8 cellular contexts compared by ENCODE assay signal in genomic region chr3:152268501-152269422, GRCh38. TPM values are rescaled to one million over a fixed set of nuclear protein-coding genes. Genes with fewer than 3 reads are reported as not detected.
DNase-seq lines count a peak whose midpoint lies in the region; ATAC-seq and TF ChIP-seq lines count a peak whose summit lies in the region.

Gene MBNL1 (plus strand): TSS chr3:152268929. CDS start chr3:152300194, 31,265 bp downstream.

- DNase-seq in NCI-H1436 (lab: John Stamatoyannopoulos, UW) (peak; percentile 79), T-cell (peak; percentile 74 to 89 (median 82)), adipocyte (ENCODE audit: low read depth) (peak; percentile 83), cardiac muscle cell (ENCODE audit: low read depth in 1 of 2, low spot score in 1 of 2) (peak; percentile 82 to 87), trophoblast cell (peak; percentile 70 to 79), tibial nerve (ENCODE audit: low spot score in 2 of 2) (peak; percentile 64 to 82)

- peaks cover 10% of the 10 kb centered on the region for H3K79me2 ChIP-seq in trophoblast cell (ENCODE audit: control insufficient read depth, insufficient read depth, low read length, poor library complexity)

- peak within 1 kb of the TSS; percentile 92 for H3K14ac ChIP-seq in trophoblast cell (ENCODE audit: low read length)

- H3K27ac Mint-ChIP-seq in T-cell: peak within 1 kb of the TSS; percentile 94

- WGBS in trophoblast cell (ENCODE audit: extremely low coverage, insufficient coverage, insufficient read length): no CpG with 5 or more reads among the region's 89 CpGs
- 1% methylated on average over 38 to 49 of the region's 89 CpGs for WGBS in tibial nerve, 2 donors

- CTCF ChIA-PET in T-cell (lab: Charles Lee): interaction anchor here (0.6 to 3.1 kb wide), 18 partner anchors 9 to 349 kb away, joined by 3 to 17 read pairs (median 4); no protein-coding TSS in a partner anchor

- H3K4ac ChIP-seq in trophoblast cell (ENCODE audit: low read depth, low read length): peak within 1 kb of the TSS; percentile 66

- H3K4me3 ChIP-seq in GM12875 (ENCODE audit: low read depth, low read length) (peak within 1 kb of the TSS; percentile 79), adipocyte (ENCODE audit: low read length) (peak within 1 kb of the TSS; percentile 92), cardiac muscle cell (peak within 1 kb of the TSS; percentile 79), trophoblast cell (ENCODE audit: low read depth, low read length) (peak within 1 kb of the TSS; percentile 86), tibial nerve (peak within 1 kb of the TSS; percentile 79 to 93 (median 89))

- TF ChIP-seq EP300 in tibial nerve (IDR thresholded peaks at IDR 0.05): peak in 1 of 2 donors; percentile 92

- H3K27me3 Mint-ChIP-seq in T-cell: no peaks in the 10 kb centered on the region

- H3K79me1 ChIP-seq in trophoblast cell (ENCODE audit: low read length): peaks cover 16% of the 10 kb centered on the region

- H3K36me3 ChIP-seq in adipocyte (ENCODE audit: control insufficient read depth, insufficient read depth, low read length, severe bottlenecking) (no peaks in the 10 kb centered on the region), cardiac muscle cell (no peaks in the 10 kb centered on the region), trophoblast cell (ENCODE audit: control insufficient read depth in 1 of 2, insufficient read depth in 2 of 2, low read length in 2 of 2) (no peaks in the 10 kb centered on the region), tibial nerve (no peaks in the 10 kb centered on the region)

- H3K4me1 ChIP-seq in adipocyte (ENCODE audit: control insufficient read depth, insufficient read depth, low read length): peaks cover 60% of the 10 kb centered on the region
- peaks cover 14% of the 10 kb centered on the region for H3K4me1 ChIP-seq in cardiac muscle cell (ENCODE audit: low read depth)
- peaks cover 6 to 7% of the 10 kb centered on the region in 2 experiments for H3K4me1 ChIP-seq in trophoblast cell (ENCODE audit: control insufficient read depth in 1 of 2, insufficient read depth in 2 of 2, low read length in 2 of 2)
- peaks cover 4 to 59% (median 44%) of the 10 kb centered on the region in 4 donors for H3K4me1 ChIP-seq in tibial nerve

- H3K9ac ChIP-seq in adipocyte (ENCODE audit: low read length) (peak within 1 kb of the TSS; percentile 99), trophoblast cell (ENCODE audit: low read length) (peak within 1 kb of the TSS; percentile 94)

- H4K8ac ChIP-seq in trophoblast cell (ENCODE audit: low read depth, low read length): peak within 1 kb of the TSS; percentile 91

- H2BK12ac ChIP-seq in trophoblast cell (ENCODE audit: low read length): no peak within 1 kb of the TSS

- no peaks in the 10 kb centered on the region for H3K9me3 Mint-ChIP-seq in T-cell

- H3K4me3 Mint-ChIP-seq in T-cell: peak within 1 kb of the TSS; percentile 85 to 99 (median 86)

- peak within 1 kb of the TSS; percentile 96 for H2BK120ac ChIP-seq in trophoblast cell (ENCODE audit: insufficient read depth, low read length, poor library complexity)

- peak; percentile 57 to 64 for TF ChIP-seq POLR2A in tibial nerve (IDR thresholded peaks at IDR 0.05)

- H3K36me3 Mint-ChIP-seq in T-cell: peaks cover 24% of the 10 kb centered on the region

- TF ChIP-seq CTCF in GM12875 (IDR thresholded peaks at IDR 0.05; ENCODE audit: borderline replicate concordance, insufficient read depth, low read depth, low read length) (no peak), cardiac muscle cell (IDR thresholded peaks at IDR 0.05; ENCODE audit: low read depth, low read length) (no peak), tibial nerve (IDR thresholded peaks at IDR 0.05) (no peak)

- H3K18ac ChIP-seq in trophoblast cell (ENCODE audit: low read length): peak within 1 kb of the TSS; percentile 68

- peaks cover 62 to 76% (median 63%) of the 10 kb centered on the region in 3 donors for H3K4me1 Mint-ChIP-seq in T-cell

- POLR2A ChIA-PET in T-cell (lab: Charles Lee): interaction anchor here (0.6 to 3.3 kb wide), 40 partner anchors 8 to 1876 kb away, joined by 3 to 51 read pairs (median 5); partner anchors contain the start of gene GPR171 (in 1 of the 2)

- H3K27me3 ChIP-seq in adipocyte (replicated peaks; ENCODE audit: control insufficient read depth, insufficient read depth, low read length): no peaks in the 10 kb centered on the region
- H3K27me3 ChIP-seq in cardiac muscle cell: peaks cover 34% of the 10 kb centered on the region
- no peaks in the 10 kb centered on the region for H3K27me3 ChIP-seq in trophoblast cell (ENCODE audit: insufficient read depth, low read length)
- no peaks in the 10 kb centered on the region for H3K27me3 ChIP-seq in tibial nerve

- no peaks in the 10 kb centered on the region for H3K9me3 ChIP-seq in adipocyte (ENCODE audit: control insufficient read depth, low read length)
- H3K9me3 ChIP-seq in cardiac muscle cell (ENCODE audit: low read depth): no peaks in the 10 kb centered on the region
- H3K9me3 ChIP-seq in trophoblast cell (ENCODE audit: insufficient read depth, low read depth, low read length): no peaks in the 10 kb centered on the region
- H3K9me3 ChIP-seq in tibial nerve: no peaks in the 10 kb centered on the region

- peak within 1 kb of the TSS; percentile 87 for H3K4me2 ChIP-seq in trophoblast cell (ENCODE audit: low read length)

- H3K23ac ChIP-seq in trophoblast cell (ENCODE audit: low read length): no peak within 1 kb of the TSS

- H3K27ac ChIP-seq in cardiac muscle cell (peak within 1 kb of the TSS; percentile 96), trophoblast cell (ENCODE audit: low read depth, low read length) (peak within 1 kb of the TSS; percentile 93), tibial nerve (peak within 1 kb of the TSS; percentile 99 to 100 (median 99))

- H4K12ac ChIP-seq in trophoblast cell (ENCODE audit: low read depth, low read length): peak within 1 kb of the TSS; percentile 90

- peak within 1 kb of the TSS; percentile 77 for H2AFZ ChIP-seq in trophoblast cell (ENCODE audit: insufficient read depth, low read length, poor library complexity)

- no peak within 1 kb of the TSS for H2AK5ac ChIP-seq in trophoblast cell (ENCODE audit: low read length)

- ATAC-seq in HG02759 (IDR thresholded peaks at IDR 0.05; ENCODE audit: unreplicated experiment): peak; percentile 67
- peak; percentile 71 to 80 (median 78) for ATAC-seq in T-cell (replicated peaks in 1 of 4)

- H4K91ac ChIP-seq in trophoblast cell (ENCODE audit: low read depth, low read length): peak within 1 kb of the TSS; percentile 97

- peak within 1 kb of the TSS; percentile 95 for H2BK5ac ChIP-seq in trophoblast cell (ENCODE audit: low read depth, low read length, poor library complexity)

RNA-seq across cellular contexts. Expression of gene MBNL1, which starts in this region (rescaled TPM):
- total RNA-seq in T-cell (100 to 1,000 TPM; 408 to 705 (median 423) TPM), cardiac muscle cell (72.7 and 75.1 TPM in 2 replicates), tibial nerve (100 to 1,000 TPM; 353 to 653 (median 495) TPM)
- polyA plus RNA-seq in cardiac muscle cell: 18.1 and 21.2 TPM in 2 replicates
- 9.2 and 9.7 TPM in 2 replicates for polyA plus RNA-seq in trophoblast cell (2013)

Comparison
In these comparisons a context has a peak if more than half of its experiments do, and no peak if none do; other contexts are left out.
1. Peak in every context shown above with its lines: DNase-seq, ATAC-seq, H3K4me3 ChIP-seq and H3K27ac ChIP-seq.